Comparison of ENCODE assay signal across 1 cellular context in the genomic region with DNA sequence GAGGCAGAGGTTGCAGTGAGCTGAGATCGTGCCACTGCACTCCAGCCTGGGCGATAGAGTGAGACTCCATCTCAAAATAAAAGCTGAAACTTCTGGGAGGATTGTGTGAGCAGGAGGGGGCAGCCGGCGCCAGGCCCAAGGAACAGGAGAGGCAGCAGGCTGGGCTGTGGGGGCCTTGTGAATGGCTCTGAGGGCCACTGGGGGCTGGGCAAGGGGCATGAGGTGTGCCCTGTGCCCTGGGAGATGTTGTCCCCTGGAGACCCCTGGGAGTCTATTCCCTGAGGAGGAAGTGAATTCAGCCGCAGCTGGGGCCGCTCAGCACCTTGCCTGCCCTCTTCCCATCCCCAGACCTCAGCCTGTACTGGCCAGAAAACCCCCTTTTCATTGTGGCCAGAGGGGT.
A peak's percentile ranks its signal among the peaks of the same experiment; 100 is the strongest.
TF ChIP-seq lines count a peak whose summit lies in the region.

No MANE protein-coding gene starts in this region.

TF ChIP-seq in GM12878, 131 proteins besides CTCF, POLR2A, EP300 and RAD21:
- peak; percentile 49 for TF ChIP-seq MEF2B (IDR thresholded peaks at IDR 0.05; ENCODE audit: partially characterized antibody, poor library complexity, severe bottlenecking)
- TF ChIP-seq MYB (IDR thresholded peaks at IDR 0.05; ENCODE audit: borderline replicate concordance, low read depth, low read length) = no peak
